ENCODE assay signal across 8 cellular contexts in the genomic region with DNA sequence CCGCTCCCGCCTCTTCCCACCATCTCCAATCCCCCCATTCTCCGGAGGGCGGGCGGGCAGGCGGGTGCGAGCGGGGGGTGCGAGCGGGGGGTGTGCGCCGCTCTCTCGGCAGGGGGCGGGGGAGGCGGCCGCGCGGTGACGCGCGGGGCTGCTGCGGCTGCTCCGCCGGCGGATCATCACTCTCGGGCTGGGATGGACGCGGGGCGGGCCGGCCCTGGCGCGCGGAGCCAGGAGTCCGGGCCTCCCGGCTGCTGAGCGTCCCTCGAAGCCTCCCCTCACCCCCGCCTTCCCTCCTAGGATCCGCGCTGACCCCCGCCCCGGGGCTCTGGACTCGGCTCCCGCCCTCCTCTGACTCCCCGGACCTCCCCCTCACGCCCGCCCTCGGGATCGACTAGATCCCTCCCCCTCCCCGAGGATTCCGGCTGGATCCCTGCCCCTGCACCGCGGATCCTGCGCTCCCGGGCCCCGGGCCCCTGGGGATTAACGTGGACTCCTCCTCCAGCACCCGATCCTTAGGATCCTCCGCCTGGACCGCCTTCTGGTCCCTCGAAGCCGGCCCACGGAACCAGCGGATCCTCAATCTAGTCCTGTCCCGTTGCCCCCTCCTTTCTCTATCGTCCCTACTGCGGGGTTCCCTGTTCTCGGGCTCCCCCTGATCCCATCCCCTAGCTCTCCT.
DNase-seq lines count a peak whose midpoint lies in the region; ATAC-seq and TF ChIP-seq lines count a peak whose summit lies in the region.

No MANE protein-coding gene starts in this region.

- no peak for TF ChIP-seq CTCF in GM13977 (IDR thresholded peaks at IDR 0.05; ENCODE audit: extremely low read depth, insufficient read depth, missing control alignments)

- H3K9me3 Mint-ChIP-seq in T-helper 2 cell treated with Interferon-gamma antibody and Interleukin-4, amounts not matched to agents 5 μg/mL and 100 μg/mL, for 36 hours, result no peaks in the 10 kb centered on the region
- no peaks in the 10 kb centered on the region for H3K9me3 Mint-ChIP-seq in dendritic cell treated with granulocyte-macrophage colony-stimulating factor and Interleukin-4, amounts not matched to agents 40 ng/mL and 50 ng/mL, for 4 days
- H3K9me3 Mint-ChIP-seq in memory B cell, result no peaks in the 10 kb centered on the region
- H3K9me3 Mint-ChIP-seq in stimulated activated naive CD8-positive, alpha-beta T cell treated with anti-CD3 and anti-CD28 coated beads, Interleukin-15, amount 100 ng/mL, for 72 hours, result no peaks in the 10 kb centered on the region

- peak; percentile 81 for DNase-seq in GM13977 (ENCODE audit: low spot score)
- no peak for DNase-seq in T-helper 2 cell treated with Interferon-gamma antibody and Interleukin-4, amounts not matched to agents 5 μg/mL and 100 μg/mL, for 36 hours (ENCODE audit: low spot score)
- peak in 1 of 2 donors; percentile 51 for DNase-seq in memory B cell (ENCODE audit: low spot score in 2 of 2)
- no peak for DNase-seq in stimulated activated naive CD8-positive, alpha-beta T cell treated with anti-CD3 and anti-CD28 coated beads, Interleukin-15, amount 100 ng/mL, for 72 hours
- DNase-seq in SKM-1 treated with dmso at 0.1 percent for 144 hours (lab: John Stamatoyannopoulos, UW; ENCODE audit: unreplicated experiment), result no peak

- H3K27ac Mint-ChIP-seq in T-helper 2 cell treated with Interferon-gamma antibody and Interleukin-4, amounts not matched to agents 5 μg/mL and 100 μg/mL, for 36 hours, result peak overlapping the region; percentile 88
- H3K27ac Mint-ChIP-seq in dendritic cell treated with granulocyte-macrophage colony-stimulating factor and Interleukin-4, amounts not matched to agents 40 ng/mL and 50 ng/mL, for 4 days, result peak overlapping the region; percentile 92
- peak overlapping the region; percentile 91 for H3K27ac Mint-ChIP-seq in memory B cell
- H3K27ac Mint-ChIP-seq in stimulated activated naive CD8-positive, alpha-beta T cell treated with anti-CD3 and anti-CD28 coated beads, Interleukin-15, amount 100 ng/mL, for 72 hours, result peak overlapping the region; percentile 94 to 97

- H3K27me3 Mint-ChIP-seq in T-helper 2 cell treated with Interferon-gamma antibody and Interleukin-4, amounts not matched to agents 5 μg/mL and 100 μg/mL, for 36 hours (ENCODE audit: low read depth), result peaks cover 27% of the 10 kb centered on the region
- peaks cover 39% of the 10 kb centered on the region for H3K27me3 Mint-ChIP-seq in dendritic cell treated with granulocyte-macrophage colony-stimulating factor and Interleukin-4, amounts not matched to agents 40 ng/mL and 50 ng/mL, for 4 days
- peaks cover 15% of the 10 kb centered on the region for H3K27me3 Mint-ChIP-seq in memory B cell
- peaks cover 10% of the 10 kb centered on the region for H3K27me3 Mint-ChIP-seq in stimulated activated naive CD8-positive, alpha-beta T cell treated with anti-CD3 and anti-CD28 coated beads, Interleukin-15, amount 100 ng/mL, for 72 hours

- H3K36me3 Mint-ChIP-seq in T-helper 2 cell treated with Interferon-gamma antibody and Interleukin-4, amounts not matched to agents 5 μg/mL and 100 μg/mL, for 36 hours (ENCODE audit: low read depth), result peaks cover 4% of the 10 kb centered on the region
- H3K36me3 Mint-ChIP-seq in dendritic cell treated with granulocyte-macrophage colony-stimulating factor and Interleukin-4, amounts not matched to agents 40 ng/mL and 50 ng/mL, for 4 days (ENCODE audit: low read depth), result peaks cover 10% of the 10 kb centered on the region
- peaks cover 2% of the 10 kb centered on the region for H3K36me3 Mint-ChIP-seq in memory B cell

- in situ Hi-C loops in GM13977 (cut with MboI; ENCODE audit: low pct_unique_long_range_greater_than_20kb, low sequenced_read_pairs, unreplicated experiment), result no loop called here

- H3K4me1 Mint-ChIP-seq in T-helper 2 cell treated with Interferon-gamma antibody and Interleukin-4, amounts not matched to agents 5 μg/mL and 100 μg/mL, for 36 hours (ENCODE audit: low read depth), result peaks cover 10% of the 10 kb centered on the region
- peaks cover 7% of the 10 kb centered on the region for H3K4me1 Mint-ChIP-seq in dendritic cell treated with granulocyte-macrophage colony-stimulating factor and Interleukin-4, amounts not matched to agents 40 ng/mL and 50 ng/mL, for 4 days (ENCODE audit: low read depth)
- peaks cover 19% of the 10 kb centered on the region for H3K4me1 Mint-ChIP-seq in memory B cell
- peaks cover 33% of the 10 kb centered on the region for H3K4me1 Mint-ChIP-seq in stimulated activated naive CD8-positive, alpha-beta T cell treated with anti-CD3 and anti-CD28 coated beads, Interleukin-15, amount 100 ng/mL, for 72 hours

- ATAC-seq in HG03095 (IDR thresholded peaks at IDR 0.05; ENCODE audit: unreplicated experiment) (peak; percentile 11), memory B cell (ENCODE audit: low read depth) (peak; percentile 37), GM19023 (IDR thresholded peaks at IDR 0.05; ENCODE audit: unreplicated experiment) (no peak)
- ATAC-seq in stimulated activated naive CD8-positive, alpha-beta T cell treated with anti-CD3 and anti-CD28 coated beads, Interleukin-15, amount 100 ng/mL, for 72 hours, result peak; percentile 50

- peak overlapping the region; percentile 97 for H3K4me3 Mint-ChIP-seq in T-helper 2 cell treated with Interferon-gamma antibody and Interleukin-4, amounts not matched to agents 5 μg/mL and 100 μg/mL, for 36 hours
- H3K4me3 Mint-ChIP-seq in dendritic cell treated with granulocyte-macrophage colony-stimulating factor and Interleukin-4, amounts not matched to agents 40 ng/mL and 50 ng/mL, for 4 days, result peak overlapping the region; percentile 84
- peak overlapping the region; percentile 97 for H3K4me3 Mint-ChIP-seq in memory B cell
- H3K4me3 Mint-ChIP-seq in stimulated activated naive CD8-positive, alpha-beta T cell treated with anti-CD3 and anti-CD28 coated beads, Interleukin-15, amount 100 ng/mL, for 72 hours, result peak overlapping the region; percentile 89 to 99

- intact Hi-C loops in dendritic cell treated with granulocyte-macrophage colony-stimulating factor and Interleukin-4, amounts not matched to agents 40 ng/mL and 50 ng/mL, for 4 days (cut with micrococcal nuclease), result loop anchor here (1.0 to 10.0 kb wide), 3 partner anchors 11 to 50 kb away; partner anchors contain the start of genes KCTD11, PLSCR3, TMEM102 and TMEM95
